ENCODE assay signal across 19 cellular contexts in genomic region chr5:172266676-172267092, GRCh38. TPM values are rescaled to one million over a fixed set of nuclear protein-coding genes. Genes with fewer than 3 reads are reported as not detected.
DNase-seq lines count a peak whose midpoint lies in the region; ATAC-seq and TF ChIP-seq lines count a peak whose summit lies in the region.
"Had no signal": no experiment of that assay in that cellular context is flagged by ENCODE, and none has a peak within 500 bp of the region (broad histone marks: within the 10 kb centered on the region; RNA-seq: fewer than 3 reads in every experiment).

No MANE protein-coding gene starts in this region.

- POLR2A ChIA-PET in PC-9 (lab: Charles Lee; ENCODE audit: unreplicated experiment) = no interaction called here

- H3K9me3 ChIP-seq in PC-9 (ENCODE audit: insufficient read depth, low read depth) (no peaks in the 10 kb centered on the region), cardiac muscle cell (ENCODE audit: low read depth) (no peaks in the 10 kb centered on the region), adrenal gland (replicated peaks in 1 of 3) (no peaks in the 10 kb centered on the region)
- H3K9me3 ChIP-seq: Peyer's patch, suprapubic skin had no signal

- TF ChIP-seq CTCF in GM23338 (conservative IDR thresholded peaks at IDR 0.05; ENCODE audit: low read depth in 2 of 2) = no peak
- TF ChIP-seq CTCF in PC-9 (conservative IDR thresholded peaks at IDR 0.05) = no peak
- no peak for TF ChIP-seq CTCF in cardiac muscle cell (IDR thresholded peaks at IDR 0.05; ENCODE audit: low read depth, low read length)
- TF ChIP-seq CTCF in osteocyte (IDR thresholded peaks at IDR 0.05) = no peak
- TF ChIP-seq CTCF in adrenal gland (IDR thresholded peaks at IDR 0.05) = no peak

- intact Hi-C loops in PC-9 (cut with micrococcal nuclease; ENCODE audit: unreplicated experiment) (no loop called here), adrenal gland (cut with DNase I) (no loop called here)

- H3K36me3 ChIP-seq in GM23338 (ENCODE audit: insufficient read depth) (no peaks in the 10 kb centered on the region), PC-9 (ENCODE audit: low read depth) (0 out of 2 replicates have a peak, but pooled peaks cover 3% of the 10 kb centered on the region), cardiac muscle cell (no peaks in the 10 kb centered on the region), adrenal gland (replicated peaks in 1 of 2) (no peaks in the 10 kb centered on the region)
- H3K36me3 ChIP-seq: Peyer's patch, suprapubic skin had no signal

- 0 out of 2 replicates have a peak, but pooled peaks cover 4% of the 10 kb centered on the region for H3F3A ChIP-seq in GM23338 (replicated peaks; ENCODE audit: low read depth)
- H3F3A ChIP-seq in PC-9 (ENCODE audit: insufficient read depth, low read depth) = peaks cover 11% of the 10 kb centered on the region; the same call in 1 of the 2 replicates

- H3K4me1 Mint-ChIP-seq in GM23338 (peaks cover 18% of the 10 kb centered on the region), osteocyte (ENCODE audit: unreplicated experiment) (peaks cover 33% of the 10 kb centered on the region)

- no peak overlapping the region for H3K4me2 ChIP-seq in GM23338
- H3K4me2 ChIP-seq in PC-9 = no peak overlapping the region

- no peak overlapping the region for H3K4me3 ChIP-seq in GM23338
- no peak overlapping the region for H3K4me3 ChIP-seq in PC-9
- no peak overlapping the region for H3K4me3 ChIP-seq in cardiac muscle cell
- no peak overlapping the region for H3K4me3 ChIP-seq in adrenal gland
- H3K4me3 ChIP-seq: Peyer's patch, suprapubic skin had no signal

- H3K27ac ChIP-seq in GM23338 (ENCODE audit: low read depth) = peak overlapping the region; percentile 79
- 0 out of 2 replicates have a peak overlapping the region, but pooled peaks have one; percentile 17 for H3K27ac ChIP-seq in PC-9
- peak overlapping the region; percentile 81 for H3K27ac ChIP-seq in cardiac muscle cell
- H3K27ac ChIP-seq in adrenal gland = no peak overlapping the region
- H3K27ac ChIP-seq: Peyer's patch, suprapubic skin had no signal

- H3K9me2 ChIP-seq in GM23338 (ENCODE audit: insufficient read depth) (no peaks in the 10 kb centered on the region), PC-9 (ENCODE audit: insufficient read depth) (no peaks in the 10 kb centered on the region)

- H3K9me3 Mint-ChIP-seq in GM23338 (no peaks in the 10 kb centered on the region), osteocyte (ENCODE audit: unreplicated experiment) (no peaks in the 10 kb centered on the region)
- peaks cover 0 to 4% of the 10 kb centered on the region in 2 donors for H3K9me3 Mint-ChIP-seq in activated naive CD4-positive, alpha-beta T cell treated with anti-CD3 and anti-CD28 coated beads, Interleukin-2, amount 50 U/mL, for 72 hours

- DNase-seq in GM23338 (ENCODE audit: low spot score) (no peak), PC-9 (no peak), cardiac muscle cell (ENCODE audit: low read depth in 1 of 2, low spot score in 1 of 2) (peak in 1 of 2 donors; percentile 37), osteocyte (ENCODE audit: extremely low spot score, unreplicated experiment) (no peak), adrenal gland (no peak)
- DNase-seq in activated naive CD4-positive, alpha-beta T cell treated with anti-CD3 and anti-CD28 coated beads, Interleukin-2, amount 50 U/mL, for 72 hours (ENCODE audit: low spot score in 2 of 2) = no peak
- DNase-seq: activated CD4-positive, alpha-beta T cell treated with anti-CD3 and anti-CD28 coated beads, Interleukin-2, amount 50 U/mL, for 4 hours; activated naive CD4-positive, alpha-beta T cell; Calu3; cortex of kidney; NCI-H1105 treated with DMSO at 0.1 percent for 48 hours; NCI-H2171 treated with DMSO at 0.1 percent for 48 hours; Peyer's patch; small intestine had no signal

- H3K27ac Mint-ChIP-seq in GM23338 (no peak overlapping the region), osteocyte (ENCODE audit: unreplicated experiment) (peak overlapping the region; percentile 49)
- H3K27ac Mint-ChIP-seq in activated naive CD4-positive, alpha-beta T cell treated with anti-CD3 and anti-CD28 coated beads, Interleukin-2, amount 50 U/mL, for 72 hours = no peak overlapping the region

- peaks cover 100% of the 10 kb centered on the region for H3K79me2 ChIP-seq in GM23338 (replicated peaks; ENCODE audit: insufficient read depth)
- H3K79me2 ChIP-seq in PC-9 (ENCODE audit: low read depth) = peaks cover 70% of the 10 kb centered on the region

- CTCF ChIA-PET in PC-9 (lab: Charles Lee) = interaction anchor here (0.6 kb wide), 1 partner anchor 867 kb away, joined by 4 read pairs; no protein-coding TSS in a partner anchor

- H3K27me3 ChIP-seq in GM23338 (ENCODE audit: insufficient read depth) (no peaks in the 10 kb centered on the region), PC-9 (ENCODE audit: insufficient read depth, low read depth) (no peaks in the 10 kb centered on the region), cardiac muscle cell (no peaks in the 10 kb centered on the region), adrenal gland (no peaks in the 10 kb centered on the region)
- H3K27me3 ChIP-seq: Peyer's patch, suprapubic skin had no signal

- peaks cover 13% of the 10 kb centered on the region; the same call in 2 of the 3 replicates for H3K36me3 Mint-ChIP-seq in GM23338 (ENCODE audit: low read depth)
- H3K36me3 Mint-ChIP-seq in osteocyte (ENCODE audit: unreplicated experiment) = peaks cover 2% of the 10 kb centered on the region
- peaks cover 5 to 7% of the 10 kb centered on the region in 2 donors for H3K36me3 Mint-ChIP-seq in activated naive CD4-positive, alpha-beta T cell treated with anti-CD3 and anti-CD28 coated beads, Interleukin-2, amount 50 U/mL, for 72 hours

- H4K20me1 ChIP-seq in GM23338 (replicated peaks; ENCODE audit: insufficient read depth) (peaks cover 76% of the 10 kb centered on the region), PC-9 (ENCODE audit: insufficient read depth) (peaks cover 9% of the 10 kb centered on the region)

- H3K4me1 ChIP-seq in GM23338 (ENCODE audit: insufficient read depth) (peaks cover 6% of the 10 kb centered on the region), PC-9 (replicated peaks; ENCODE audit: insufficient read depth) (no peaks in the 10 kb centered on the region), cardiac muscle cell (ENCODE audit: low read depth) (peaks cover 29% of the 10 kb centered on the region), adrenal gland (replicated peaks in 1 of 2) (peaks cover 0 to 7% of the 10 kb centered on the region in 2 donors)
- H3K4me1 ChIP-seq: Peyer's patch, suprapubic skin had no signal

- H2AFZ ChIP-seq in GM23338 = no peak overlapping the region
- no peak overlapping the region for H2AFZ ChIP-seq in PC-9

- H3K27me3 Mint-ChIP-seq in GM23338 (ENCODE audit: insufficient read depth, low read depth, poor library complexity) = peaks cover 3% of the 10 kb centered on the region
- H3K27me3 Mint-ChIP-seq in osteocyte (ENCODE audit: unreplicated experiment) = no peaks in the 10 kb centered on the region

- ATAC-seq in GM23338 (peak; percentile 38; the same call in 2 of the 3 replicates), HG02610 (IDR thresholded peaks at IDR 0.05; ENCODE audit: unreplicated experiment) (no peak), GM18909 (IDR thresholded peaks at IDR 0.05; ENCODE audit: poor library complexity, unreplicated experiment) (no peak)
- ATAC-seq in activated naive CD4-positive, alpha-beta T cell treated with anti-CD3 and anti-CD28 coated beads, Interleukin-2, amount 50 U/mL, for 72 hours = no peak
- ATAC-seq: HCT116, SK-N-SH treated with all-trans-retinoic acid at 6 μM for 48 hours had no signal

- TF ChIP-seq POLR2A in adrenal gland (IDR thresholded peaks at IDR 0.05) = no peak

- H3K4me3 Mint-ChIP-seq in GM23338 (no peak overlapping the region), osteocyte (ENCODE audit: unreplicated experiment) (no peak overlapping the region)

- BruUV-seq in PC-9 (replicated peaks; lab: Mats Ljungman, UMichigan) = no TSS peak

- 87 to 98% (median 88%) methylated on average over 4 of the region's 4 CpGs for WGBS in adrenal gland, 4 donors

TF ChIP-seq in GM23338, 12 proteins besides CTCF, POLR2A, EP300 and RAD21 (continues in another document):
- TF ChIP-seq EZH2 (IDR thresholded peaks at IDR 0.05; ENCODE audit: low read depth, unreplicated experiment) = no peak
- TF ChIP-seq ETS1 (IDR thresholded peaks at IDR 0.05) = no peak

RNA-seq across cellular contexts. Expression of gene UBTD2, which starts 16.9 kb away (rescaled TPM):
- 44.2 and 46.3 TPM in 2 replicates for total RNA-seq in GM23338 (2014; rRNA removed; shearing (Covaris generic))
- 15.5 and 17.9 TPM in 2 replicates for polyA plus RNA-seq in GM23338 (2016; fragmentation: Nextera tagmentation; extraction: Ambion mirVana)
- total RNA-seq in PC-9 (2021) = 16.4 and 21.7 TPM in 2 replicates
- 23.9 and 29.8 TPM in 2 replicates for total RNA-seq in cardiac muscle cell
- polyA plus RNA-seq in cardiac muscle cell = 26.2 and 28.4 TPM in 2 replicates
- total RNA-seq in osteocyte = 47.5 and 48.0 TPM in 2 replicates
- total RNA-seq in adrenal gland = 10 to 100 TPM; 11.4 to 22.7 (median 17.2) TPM
- 10 to 100 TPM in 2 of 3 donors, 1 to 10 TPM in 1; 8.2 to 19.7 (median 11.0) TPM for polyA plus RNA-seq in adrenal gland
- 1 to 10 TPM; 4.4 to 5.3 TPM for total RNA-seq in activated naive CD4-positive, alpha-beta T cell treated with anti-CD3 and anti-CD28 coated beads, Interleukin-2, amount 50 U/mL, for 72 hours

Comparison
In these comparisons a context has a peak if more than half of its experiments do, and no peak if none do; other contexts are left out.
1. H3K27ac ChIP-seq: peak in GM23338 (single experiment), PC-9 (single experiment) and cardiac muscle cell (single experiment); none in adrenal gland (0 of 5).